In the genomic region with DNA sequence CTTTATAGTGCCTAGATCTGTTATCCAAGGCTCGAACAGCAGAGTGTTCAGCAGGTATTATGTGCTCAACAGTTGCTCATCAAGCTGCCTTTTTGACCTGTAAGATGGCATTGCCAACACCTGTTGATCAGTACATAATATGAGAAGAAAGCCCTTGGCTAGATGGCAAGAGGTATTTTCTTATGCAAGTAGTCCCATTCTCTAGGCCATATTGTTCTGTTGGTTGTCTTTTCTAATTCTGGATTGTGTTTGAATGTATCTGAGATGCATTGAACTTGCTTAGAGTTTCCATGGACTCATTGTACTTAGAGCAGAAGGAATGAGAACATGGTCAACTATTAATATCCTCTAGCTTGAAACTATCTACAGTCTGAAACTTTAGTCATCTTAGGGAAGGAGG, we compare ENCODE assay signal across 24 cellular contexts.
"Had no signal": no experiment of that assay in that cellular context is flagged by ENCODE, and none has a peak within 500 bp of the region (broad histone marks: within the 10 kb centered on the region; RNA-seq: fewer than 3 reads in every experiment).

No MANE protein-coding gene starts in this region.

- H3K4me3 Mint-ChIP-seq: activated B cell treated with CpG ODN at 0.5 μM for 24 hours; activated CD4-positive, alpha-beta memory T cell treated with anti-CD3 and anti-CD28 coated beads for 36 hours; activated CD8-positive, alpha-beta memory T cell treated with anti-CD3 and anti-CD28 coated beads, Interleukin-2, amount 10 ng/mL, durations not matched to agents 7 days and 5 days; activated T-helper 1 cell treated with anti-CD3 and anti-CD28 coated beads, Interleukin-12 subunit alpha, Interleukin-12 subunit beta, Interleukin-2, Interleukin-4 antibody, amounts not matched to agents 30 ng/mL and 10 ng/mL and 1 ng/mL, durations not matched to agents 14 hours and 24 hours and 36 hours; naive B cell; neural progenitor cell; T-helper 1 cell treated with Interleukin-12 subunit alpha and Interleukin-12 subunit beta and Interleukin-4 antibody, amounts not matched to agents 30 μg/mL and 1 μg/mL, for 36 hours had no signal

- H3K9me3 ChIP-seq: body of pancreas, lower lobe of right lung, suprapubic skin had no signal

- H3K27ac ChIP-seq: body of pancreas, cardiac muscle cell, foreskin keratinocyte, lower lobe of right lung, neural progenitor cell, suprapubic skin, tibial nerve had no signal

- H3K4me3 ChIP-seq: body of pancreas, cardiac muscle cell, lower lobe of right lung, neural progenitor cell, suprapubic skin, tibial nerve had no signal

- H3K36me3 ChIP-seq: cardiac muscle cell, lower lobe of right lung, neural progenitor cell, suprapubic skin had no signal

- H3K27ac Mint-ChIP-seq: activated B cell treated with CpG ODN at 0.5 μM for 24 hours; activated CD8-positive, alpha-beta memory T cell treated with anti-CD3 and anti-CD28 coated beads, Interleukin-2, amount 10 ng/mL, durations not matched to agents 7 days and 5 days; activated T-helper 1 cell treated with anti-CD3 and anti-CD28 coated beads, Interleukin-12 subunit alpha, Interleukin-12 subunit beta, Interleukin-2, Interleukin-4 antibody, amounts not matched to agents 30 ng/mL and 10 ng/mL and 1 ng/mL, durations not matched to agents 14 hours and 24 hours and 36 hours; neural progenitor cell; T-helper 1 cell treated with Interleukin-12 subunit alpha and Interleukin-12 subunit beta and Interleukin-4 antibody, amounts not matched to agents 30 μg/mL and 1 μg/mL, for 36 hours had no signal

- H3K27me3 Mint-ChIP-seq: activated B cell treated with CpG ODN at 0.5 μM for 24 hours; activated CD4-positive, alpha-beta memory T cell treated with anti-CD3 and anti-CD28 coated beads for 36 hours; activated CD8-positive, alpha-beta memory T cell treated with anti-CD3 and anti-CD28 coated beads, Interleukin-2, amount 10 ng/mL, durations not matched to agents 7 days and 5 days; naive B cell had no signal

- ATAC-seq: activated CD8-positive, alpha-beta memory T cell treated with anti-CD3 and anti-CD28 coated beads, Interleukin-2, amount 10 ng/mL, durations not matched to agents 7 days and 5 days; body of pancreas; foreskin keratinocyte; lower lobe of right lung had no signal

- H3K4me1 ChIP-seq: foreskin keratinocyte, neural progenitor cell, suprapubic skin had no signal

- DNase-seq: activated B cell treated with CpG ODN at 0.5 μM for 24 hours; activated CD4-positive, alpha-beta memory T cell treated with anti-CD3 and anti-CD28 coated beads for 36 hours; activated CD4-positive, alpha-beta T cell treated with anti-CD3 and anti-CD28 coated beads for 4 hours; activated CD8-positive, alpha-beta memory T cell treated with anti-CD3 and anti-CD28 coated beads, Interleukin-2, amount 10 ng/mL, durations not matched to agents 7 days and 5 days; activated gamma-delta T cell; activated naive CD4-positive, alpha-beta T cell treated with anti-CD3 and anti-CD28 coated beads, Interleukin-2, amount 50 U/mL, for 16 hours; activated T-cell treated with anti-CD3 and anti-CD28 coated beads for 4 hours; anterior cingulate cortex; body of pancreas; cortex of kidney; foreskin keratinocyte; glutamatergic neuron; hippocampal formation; lower lobe of right lung; naive B cell; retina; stimulated activated CD4-positive, alpha-beta T cell treated with anti-CD3 and anti-CD28 coated beads, Interleukin-4, amount 100 ng/mL, for 24 hours; stimulated activated naive CD4-positive, alpha-beta T cell treated with Interleukin-2 at 50 U/mL for 16 hours had no signal

- H3K4me2 ChIP-seq: neural progenitor cell had no signal

- H2AFZ ChIP-seq: neural progenitor cell had no signal

- H3K27me3 ChIP-seq: body of pancreas, cardiac muscle cell, foreskin keratinocyte, neural progenitor cell, suprapubic skin, tibial nerve had no signal
